In the genomic region with DNA sequence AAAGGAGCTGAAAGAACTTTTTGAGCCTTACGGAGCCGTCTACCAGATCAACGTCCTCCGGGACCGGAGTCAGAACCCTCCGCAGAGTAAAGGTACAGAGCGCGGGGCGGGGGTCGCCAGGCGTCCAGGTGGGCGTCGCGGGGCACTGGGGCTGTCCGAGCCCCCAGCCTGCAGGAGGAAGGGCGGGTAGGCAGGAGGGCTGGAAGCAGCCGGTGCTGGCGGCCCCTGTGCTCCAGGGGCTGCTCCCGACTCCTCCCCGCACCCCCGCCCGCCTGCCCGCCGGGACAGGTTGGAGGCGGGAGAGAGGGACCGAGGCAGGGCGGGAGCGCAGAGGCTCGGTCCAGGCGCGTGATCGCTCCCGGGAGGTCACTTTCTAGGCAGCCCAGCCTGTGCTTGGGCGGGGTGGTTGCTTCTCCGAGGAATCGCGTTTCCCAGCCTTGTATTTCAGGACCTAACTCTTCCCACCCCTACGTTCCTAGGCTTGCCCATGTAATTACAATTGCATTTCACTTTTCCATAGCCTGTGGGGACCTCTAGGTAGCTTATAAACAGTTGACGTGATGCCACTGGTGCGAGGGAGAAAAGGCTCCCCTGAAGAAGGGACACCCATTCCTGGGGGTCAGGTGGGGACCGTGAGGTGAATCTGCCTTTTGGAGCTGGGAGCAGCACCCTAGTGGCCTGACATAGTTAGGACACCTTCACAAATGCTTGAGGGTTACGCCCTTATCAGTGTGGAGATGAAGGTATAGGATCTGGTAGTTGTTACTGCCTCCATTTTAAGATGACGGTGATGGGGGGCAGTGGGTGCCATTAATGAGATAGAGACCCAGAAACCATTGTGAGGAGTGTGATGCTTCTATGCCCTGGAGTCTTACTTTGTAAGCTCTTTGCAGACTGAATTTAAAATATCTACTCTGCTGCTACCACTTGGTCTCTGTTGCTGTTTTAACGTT, we compare ENCODE assay signal across 8 cellular contexts.
DNase-seq lines count a peak whose midpoint lies in the region; ATAC-seq and TF ChIP-seq lines count a peak whose summit lies in the region.

No MANE protein-coding gene starts in this region.

- H2AFZ ChIP-seq in GM23338 = peak overlapping the region; percentile 94

- H3F3A ChIP-seq in GM23338 (replicated peaks; ENCODE audit: low read depth) = no peaks in the 10 kb centered on the region

- H3K9me2 ChIP-seq in GM23338 (ENCODE audit: insufficient read depth) = peaks cover 9% of the 10 kb centered on the region; the same call in 1 of the 2 replicates

- intact Hi-C loops in activated CD4-positive, alpha-beta memory T cell treated with anti-CD3 and anti-CD28 coated beads for 36 hours (cut with micrococcal nuclease) = loop anchor here (1.0 to 5.0 kb wide), 4 partner anchors 13 to 189 kb away; no protein-coding TSS in a partner anchor
- intact Hi-C loops in natural killer cell (cut with micrococcal nuclease) = loop anchor here (1.0 kb wide), 2 partner anchors 21 to 53 kb away; no protein-coding TSS in a partner anchor

- peak; percentile 72 for DNase-seq in GM10248 (ENCODE audit: extremely low spot score)
- peak; percentile 85 for DNase-seq in GM23338 (ENCODE audit: low spot score)
- DNase-seq in activated CD4-positive, alpha-beta memory T cell treated with anti-CD3 and anti-CD28 coated beads for 36 hours = peak; percentile 83
- peak; percentile 48 to 61 for DNase-seq in erythroblast (lab: John Stamatoyannopoulos, UW)
- DNase-seq in natural killer cell = peak; percentile 53
- DNase-seq in type B pancreatic cell (ENCODE audit: extremely low spot score, unreplicated experiment) = no peak
- DNase-seq in NCI-H128 (lab: John Stamatoyannopoulos, UW; ENCODE audit: unreplicated experiment) = no peak

- H3K27ac ChIP-seq in GM23338 (ENCODE audit: low read depth) = peak overlapping the region; percentile 17; the same call in 1 of the 2 replicates

- peak; percentile 56 for TF ChIP-seq CTCF in GM10248 (IDR thresholded peaks at IDR 0.05; ENCODE audit: control extremely low read depth, extremely low read depth, low read depth, missing control alignments)
- peak; percentile 55 to 73 for TF ChIP-seq CTCF in GM23338 (conservative IDR thresholded peaks at IDR 0.05; ENCODE audit: low read depth in 2 of 2)
- TF ChIP-seq CTCF in LNCAP (IDR thresholded peaks at IDR 0.05) = peak; percentile 45
- TF ChIP-seq CTCF in natural killer cell (IDR thresholded peaks at IDR 0.05) = peak; percentile 71
- peak; percentile 78 for TF ChIP-seq CTCF in type B pancreatic cell (conservative IDR thresholded peaks at IDR 0.05)

- peak; percentile 48 for TF ChIP-seq POLR2A in erythroblast (IDR thresholded peaks at IDR 0.05; ENCODE audit: low read length)

- peaks cover 13% of the 10 kb centered on the region for H3K9me3 Mint-ChIP-seq in GM23338
- no peaks in the 10 kb centered on the region for H3K9me3 Mint-ChIP-seq in activated CD4-positive, alpha-beta memory T cell treated with anti-CD3 and anti-CD28 coated beads for 36 hours
- H3K9me3 Mint-ChIP-seq in natural killer cell = no peaks in the 10 kb centered on the region
- peaks cover 4% of the 10 kb centered on the region for H3K9me3 Mint-ChIP-seq in type B pancreatic cell

- H3K4me3 ChIP-seq in GM23338 = peak overlapping the region; percentile 93

- H3K36me3 Mint-ChIP-seq in GM23338 (ENCODE audit: low read depth) (peaks cover 10% of the 10 kb centered on the region), natural killer cell (peaks cover 4% of the 10 kb centered on the region), type B pancreatic cell (peaks cover 5% of the 10 kb centered on the region)
- H3K36me3 Mint-ChIP-seq in activated CD4-positive, alpha-beta memory T cell treated with anti-CD3 and anti-CD28 coated beads for 36 hours = peaks cover 12% of the 10 kb centered on the region

- peak overlapping the region; percentile 94 for H3K4me2 ChIP-seq in GM23338

- peaks cover 28% of the 10 kb centered on the region for H3K4me1 Mint-ChIP-seq in GM23338
- H3K4me1 Mint-ChIP-seq in activated CD4-positive, alpha-beta memory T cell treated with anti-CD3 and anti-CD28 coated beads for 36 hours (ENCODE audit: low read depth) = peaks cover 23% of the 10 kb centered on the region
- H3K4me1 Mint-ChIP-seq in natural killer cell = peaks cover 45 to 47% of the 10 kb centered on the region in 2 donors
- peaks cover 17% of the 10 kb centered on the region for H3K4me1 Mint-ChIP-seq in type B pancreatic cell (ENCODE audit: unreplicated experiment)

- H3K27ac Mint-ChIP-seq in GM23338 (no peak overlapping the region), natural killer cell (no peak overlapping the region), type B pancreatic cell (no peak overlapping the region)
- peak overlapping the region; percentile 100 for H3K27ac Mint-ChIP-seq in activated CD4-positive, alpha-beta memory T cell treated with anti-CD3 and anti-CD28 coated beads for 36 hours

- POLR2A ChIA-PET in GM10248 (lab: Yijun Ruan, JAX) = interaction anchor here (1.2 to 2.3 kb wide), 3 partner anchors 10 to 77 kb away, joined by 4 to 6 read pairs (median 4); no protein-coding TSS in a partner anchor
- POLR2A ChIA-PET in activated CD4-positive, alpha-beta memory T cell treated with anti-CD3 and anti-CD28 coated beads for 36 hours (lab: Charles Lee) = interaction anchor here (1.0 to 9.0 kb wide), 10 partner anchors 12 to 80 kb away, joined by 3 to 253 read pairs (median 22); no protein-coding TSS in a partner anchor

- H3K27me3 Mint-ChIP-seq in GM23338 (ENCODE audit: insufficient read depth, low read depth, poor library complexity) (peaks cover 8% of the 10 kb centered on the region), natural killer cell (ENCODE audit: low read depth in 2 of 2) (no peaks in the 10 kb centered on the region), type B pancreatic cell (peaks cover 64% of the 10 kb centered on the region)
- H3K27me3 Mint-ChIP-seq in activated CD4-positive, alpha-beta memory T cell treated with anti-CD3 and anti-CD28 coated beads for 36 hours = no peaks in the 10 kb centered on the region

- peaks cover 32% of the 10 kb centered on the region for H3K4me1 ChIP-seq in GM23338 (ENCODE audit: insufficient read depth)

- no peaks in the 10 kb centered on the region for H4K20me1 ChIP-seq in GM23338 (replicated peaks; ENCODE audit: insufficient read depth)

- CTCF ChIA-PET in GM10248 (lab: Yijun Ruan, JAX) = interaction anchor here (0.7 to 4.8 kb wide), 26 partner anchors 9 to 150 kb away, joined by 3 to 40 read pairs (median 4); no protein-coding TSS in a partner anchor
- CTCF ChIA-PET in activated CD4-positive, alpha-beta memory T cell treated with anti-CD3 and anti-CD28 coated beads for 36 hours (lab: Charles Lee) = interaction anchor here (0.8 to 5.6 kb wide), 12 partner anchors 9 to 155 kb away, joined by 3 to 96 read pairs (median 14); no protein-coding TSS in a partner anchor

- peak; percentile 84 for ATAC-seq in GM23338
- ATAC-seq in natural killer cell = peak; percentile 52 to 68 (median 54)

- H3K4me3 Mint-ChIP-seq in GM23338 (peak overlapping the region; percentile 93), natural killer cell (no peak overlapping the region), type B pancreatic cell (peak overlapping the region; percentile 91)
- H3K4me3 Mint-ChIP-seq in activated CD4-positive, alpha-beta memory T cell treated with anti-CD3 and anti-CD28 coated beads for 36 hours = no peak overlapping the region

- H3K27me3 ChIP-seq in GM23338 (ENCODE audit: insufficient read depth) = no peaks in the 10 kb centered on the region

- 0 out of 2 replicates have a peak, but pooled peaks cover 4% of the 10 kb centered on the region for H3K79me2 ChIP-seq in GM23338 (replicated peaks; ENCODE audit: insufficient read depth)

- no peaks in the 10 kb centered on the region for H3K36me3 ChIP-seq in GM23338 (ENCODE audit: insufficient read depth)

TF ChIP-seq in GM23338, 12 proteins besides CTCF, POLR2A, EP300 and RAD21 (continues in another document):
- TF ChIP-seq, protein P1, sequence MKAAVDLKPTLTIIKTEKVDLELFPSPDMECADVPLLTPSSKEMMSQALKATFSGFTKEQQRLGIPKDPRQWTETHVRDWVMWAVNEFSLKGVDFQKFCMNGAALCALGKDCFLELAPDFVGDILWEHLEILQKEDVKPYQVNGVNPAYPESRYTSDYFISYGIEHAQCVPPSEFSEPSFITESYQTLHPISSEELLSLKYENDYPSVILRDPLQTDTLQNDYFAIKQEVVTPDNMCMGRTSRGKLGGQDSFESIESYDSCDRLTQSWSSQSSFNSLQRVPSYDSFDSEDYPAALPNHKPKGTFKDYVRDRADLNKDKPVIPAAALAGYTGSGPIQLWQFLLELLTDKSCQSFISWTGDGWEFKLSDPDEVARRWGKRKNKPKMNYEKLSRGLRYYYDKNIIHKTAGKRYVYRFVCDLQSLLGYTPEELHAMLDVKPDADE (IDR thresholded peaks at IDR 0.05) = no peak
- no peak for TF ChIP-seq EZH2phosphoT487 (IDR thresholded peaks at IDR 0.05; ENCODE audit: unreplicated experiment)
- TF ChIP-seq EZH2 (IDR thresholded peaks at IDR 0.05; ENCODE audit: low read depth, unreplicated experiment) = no peak
- no peak for TF ChIP-seq CREB1 (CRISPR knock-in tag; IDR thresholded peaks at IDR 0.05; ENCODE audit: low read depth)
- no peak for TF ChIP-seq ZNF114 (CRISPR knock-in tag; IDR thresholded peaks at IDR 0.05)

Comparison
In these comparisons a context has a peak if more than half of its experiments do, and no peak if none do; other contexts are left out.
1. DNase-seq: peak in GM10248 (single experiment), GM23338 (single experiment), activated CD4-positive, alpha-beta memory T cell treated with anti-CD3 and anti-CD28 coated beads for 36 hours (single experiment), erythroblast (2 of 2) and natural killer cell (single experiment); none in type B pancreatic cell (single experiment) and NCI-H128 (single experiment).
2. H3K4me3 Mint-ChIP-seq: peak in GM23338 (single experiment) and type B pancreatic cell (single experiment); none in activated CD4-positive, alpha-beta memory T cell treated with anti-CD3 and anti-CD28 coated beads for 36 hours (single experiment) and natural killer cell (single experiment).
3. Peak in every context shown above with its lines, with median percentiles within 50 percentile points of each other: CTCF ChIP-seq.